ENCODE assay signal across 31 cellular contexts in the genomic region with DNA sequence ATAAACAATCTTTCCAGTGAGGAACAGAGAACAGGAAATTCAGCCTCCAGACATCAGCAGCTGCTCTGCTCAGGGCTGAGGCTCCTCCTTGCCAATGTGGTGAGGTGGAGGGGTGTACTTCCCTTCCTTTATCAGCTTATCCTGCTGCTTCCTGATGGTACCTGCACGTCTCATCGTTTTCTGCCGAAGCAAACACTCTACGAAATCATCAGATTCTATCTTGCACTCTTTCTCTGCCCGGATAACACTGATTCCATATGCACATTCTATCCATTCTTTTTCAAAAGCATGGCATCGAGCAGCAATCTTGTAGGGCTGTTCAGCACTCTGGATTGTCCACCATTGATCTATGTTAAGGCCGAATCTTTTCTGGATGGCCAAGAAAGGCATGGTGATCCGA. TPM values are rescaled to one million over a fixed set of nuclear protein-coding genes. Genes with fewer than 3 reads are reported as not detected.
"Had no signal": no experiment of that assay in that cellular context is flagged by ENCODE, and none has a peak within 500 bp of the region (broad histone marks: within the 10 kb centered on the region; RNA-seq: fewer than 3 reads in every experiment).

No MANE protein-coding gene starts in this region.

- ATAC-seq: foreskin keratinocyte; gastroesophageal sphincter; heart left ventricle; left lobe of liver; natural killer cell treated with Interleukin-12 subunit alpha and Interleukin-12 subunit beta and Interleukin-15 and Interleukin-18, amount 100 ng/mL, for 72 hours; psoas muscle; right cardiac atrium; stimulated activated effector memory CD8-positive, alpha-beta T cell treated with anti-CD3 and anti-CD28 coated beads, Interleukin-12 subunit alpha, Interleukin-12 subunit beta, amount 100 ng/mL, for 72 hours had no signal

- H3K27ac Mint-ChIP-seq: endodermal cell; memory B cell; natural killer cell treated with Interleukin-12 subunit alpha and Interleukin-12 subunit beta and Interleukin-15 and Interleukin-18, amount 100 ng/mL, for 72 hours; stimulated activated effector memory CD8-positive, alpha-beta T cell treated with anti-CD3 and anti-CD28 coated beads, Interleukin-12 subunit alpha, Interleukin-12 subunit beta, amount 100 ng/mL, for 72 hours had no signal

- H3K4me3 Mint-ChIP-seq: endodermal cell; memory B cell; natural killer cell treated with Interleukin-12 subunit alpha and Interleukin-12 subunit beta and Interleukin-15 and Interleukin-18, amount 100 ng/mL, for 72 hours; stimulated activated effector memory CD8-positive, alpha-beta T cell treated with anti-CD3 and anti-CD28 coated beads, Interleukin-12 subunit alpha, Interleukin-12 subunit beta, amount 100 ng/mL, for 72 hours had no signal

- DNase-seq: cortex of kidney; dorsolateral prefrontal cortex; effector CD4-positive, alpha-beta T cell; foreskin keratinocyte; heart left ventricle; kidney; nucleus accumbens; psoas muscle; right cardiac atrium; sigmoid colon; stimulated activated CD4-positive, alpha-beta T cell treated with anti-CD3 and anti-CD28 coated beads, Interleukin-2, amount 100 ng/mL, for 24 hours; stimulated activated CD4-positive, alpha-beta T cell treated with anti-CD3 and anti-CD28 coated beads, Interleukin-4, amount 100 ng/mL, for 24 hours; stimulated activated naive CD4-positive, alpha-beta T cell treated with Interleukin-2 at 50 U/mL for 16 hours; stomach; testis; tibial artery; upper lobe of left lung had no signal

- H3K36me3 Mint-ChIP-seq: memory B cell; natural killer cell treated with Interleukin-12 subunit alpha and Interleukin-12 subunit beta and Interleukin-15 and Interleukin-18, amount 100 ng/mL, for 72 hours; stimulated activated effector memory CD8-positive, alpha-beta T cell treated with anti-CD3 and anti-CD28 coated beads, Interleukin-12 subunit alpha, Interleukin-12 subunit beta, amount 100 ng/mL, for 72 hours had no signal

- H3K9me3 Mint-ChIP-seq: endodermal cell; memory B cell; natural killer cell treated with Interleukin-12 subunit alpha and Interleukin-12 subunit beta and Interleukin-15 and Interleukin-18, amount 100 ng/mL, for 72 hours; stimulated activated effector memory CD8-positive, alpha-beta T cell treated with anti-CD3 and anti-CD28 coated beads, Interleukin-12 subunit alpha, Interleukin-12 subunit beta, amount 100 ng/mL, for 72 hours had no signal

RNA-seq across cellular contexts. Expression of a gene that starts 15.4 kb away (rescaled TPM):
- total RNA-seq: endothelial cell of umbilical vein; epithelial cell of proximal tubule; fibroblast of lung; foreskin keratinocyte; kidney; left lobe of liver; liver; natural killer cell treated with Interleukin-12 subunit alpha and Interleukin-12 subunit beta and Interleukin-15 and Interleukin-18, amount 100 ng/mL, for 72 hours; osteocyte; psoas muscle; renal cortical epithelial cell; right cardiac atrium; skeletal muscle tissue; subcutaneous adipose tissue had no signal
